In genomic region chr2:96663829-96664228, GRCh38 we compare ENCODE assay signal across 15 cellular contexts. TPM values are rescaled to one million over a fixed set of nuclear protein-coding genes. Genes with fewer than 3 reads are reported as not detected.
"Had no signal": no experiment of that assay in that cellular context is flagged by ENCODE, and none has a peak within 500 bp of the region (broad histone marks: within the 10 kb centered on the region; RNA-seq: fewer than 3 reads in every experiment).

No MANE protein-coding gene starts in this region.

- H3K36me3 Mint-ChIP-seq: naive thymus-derived CD8-positive, alpha-beta T cell had no signal

- H3K27me3 ChIP-seq: sigmoid colon, spleen had no signal

- H3K4me3 ChIP-seq: sigmoid colon, spleen had no signal

- H3K4me1 Mint-ChIP-seq: activated naive CD8-positive, alpha-beta T cell treated with anti-CD3 and anti-CD28 coated beads, Interleukin-2, amount 50 U/mL, for 24 hours; activated T-helper 17 cell treated with anti-CD3 and anti-CD28 coated beads, Interleukin-2, amount 50 U/mL, for 72 hours had no signal

- H3K27ac Mint-ChIP-seq: activated naive CD8-positive, alpha-beta T cell treated with anti-CD3 and anti-CD28 coated beads, Interleukin-2, amount 50 U/mL, for 24 hours; activated T-helper 17 cell treated with anti-CD3 and anti-CD28 coated beads, Interleukin-2, amount 50 U/mL, for 72 hours; naive thymus-derived CD8-positive, alpha-beta T cell; stimulated activated naive CD8-positive, alpha-beta T cell treated with anti-CD3 and anti-CD28 coated beads, Interleukin-15, Interleukin-2, amounts not matched to agents 100 ng/mL and 50 ng/mL, for 24 hours had no signal

- H3K36me3 ChIP-seq: sigmoid colon, spleen had no signal

- DNase-seq: activated CD4-positive, CD25-positive, alpha-beta regulatory T cell treated with anti-CD3 and anti-CD28 coated beads, Interleukin-2, amount 50 U/mL, for 72 hours; activated naive CD4-positive, alpha-beta T cell treated with Interleukin-2 at 50 U/mL for 16 hours; activated naive CD8-positive, alpha-beta T cell treated with anti-CD3 and anti-CD28 coated beads, Interleukin-2, amount 50 U/mL, for 24 hours; dermis blood vessel endothelial cell; head of caudate nucleus; mammary epithelial cell; naive thymus-derived CD8-positive, alpha-beta T cell; nucleus accumbens; spleen had no signal

- FAIRE-seq: bronchial epithelial cell, frontal cortex had no signal

- H3K27me3 Mint-ChIP-seq: stimulated activated naive CD8-positive, alpha-beta T cell treated with anti-CD3 and anti-CD28 coated beads, Interleukin-15, Interleukin-2, amounts not matched to agents 100 ng/mL and 50 ng/mL, for 24 hours had no signal

- H3K4me3 Mint-ChIP-seq: activated naive CD8-positive, alpha-beta T cell treated with anti-CD3 and anti-CD28 coated beads, Interleukin-2, amount 50 U/mL, for 24 hours; activated T-helper 17 cell treated with anti-CD3 and anti-CD28 coated beads, Interleukin-2, amount 50 U/mL, for 72 hours; naive thymus-derived CD8-positive, alpha-beta T cell; stimulated activated naive CD8-positive, alpha-beta T cell treated with anti-CD3 and anti-CD28 coated beads, Interleukin-15, Interleukin-2, amounts not matched to agents 100 ng/mL and 50 ng/mL, for 24 hours had no signal

- H3K9me3 Mint-ChIP-seq: activated naive CD8-positive, alpha-beta T cell treated with anti-CD3 and anti-CD28 coated beads, Interleukin-2, amount 50 U/mL, for 24 hours; activated T-helper 17 cell treated with anti-CD3 and anti-CD28 coated beads, Interleukin-2, amount 50 U/mL, for 72 hours; stimulated activated naive CD8-positive, alpha-beta T cell treated with anti-CD3 and anti-CD28 coated beads, Interleukin-15, Interleukin-2, amounts not matched to agents 100 ng/mL and 50 ng/mL, for 24 hours had no signal

- H3K27ac ChIP-seq: spleen had no signal

- ATAC-seq: activated naive CD8-positive, alpha-beta T cell treated with anti-CD3 and anti-CD28 coated beads, Interleukin-2, amount 50 U/mL, for 24 hours; activated T-helper 17 cell treated with anti-CD3 and anti-CD28 coated beads, Interleukin-2, amount 50 U/mL, for 72 hours; naive thymus-derived CD8-positive, alpha-beta T cell had no signal

RNA-seq across cellular contexts. Expression of gene FER1L5, which starts 21.3 kb away (rescaled TPM):
- total RNA-seq: activated T-helper 17 cell treated with anti-CD3 and anti-CD28 coated beads, Interleukin-2, amount 50 U/mL, for 72 hours; naive thymus-derived CD8-positive, alpha-beta T cell; pulmonary artery endothelial cell had no signal
